ENCODE assay signal across 19 cellular contexts in the genomic region with DNA sequence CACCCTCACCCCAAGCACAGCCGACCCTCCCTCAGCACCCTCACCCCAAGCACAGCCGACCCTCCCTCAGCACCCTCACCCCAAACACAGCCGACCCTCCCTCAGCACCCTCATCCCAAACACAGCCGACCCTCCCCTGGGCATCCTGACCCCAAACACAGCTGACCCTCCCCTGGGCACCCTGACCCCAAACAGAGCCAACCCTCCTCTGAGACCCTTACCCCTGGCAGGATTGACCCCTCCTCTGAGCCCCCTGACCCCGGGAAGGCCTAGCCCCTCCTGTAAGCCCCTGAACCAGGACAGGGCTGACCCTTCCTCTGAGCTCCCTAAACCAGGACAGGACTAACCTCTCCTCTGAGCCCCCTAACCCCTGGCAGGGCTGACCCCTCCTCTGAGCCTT.
A peak's percentile ranks its signal among the peaks of the same experiment; 100 is the strongest.
DNase-seq lines count a peak whose midpoint lies in the region; ATAC-seq, FAIRE-seq and TF ChIP-seq lines count a peak whose summit lies in the region.
"Had no signal": no experiment of that assay in that cellular context is flagged by ENCODE, and none has a peak within 500 bp of the region (broad histone marks: within the 10 kb centered on the region; RNA-seq: fewer than 3 reads in every experiment).

No MANE protein-coding gene starts in this region.

- H3K4me1 ChIP-seq in HepG2 (ENCODE audit: insufficient read depth, low read length) = no peaks in the 10 kb centered on the region
- H3K4me1 ChIP-seq in right lobe of liver = no peaks in the 10 kb centered on the region
- no peaks in the 10 kb centered on the region for H3K4me1 ChIP-seq in kidney (ENCODE audit: control insufficient read depth in 1 of 2, insufficient read depth in 1 of 2, low read depth in 1 of 2, low read length in 2 of 2)
- no peaks in the 10 kb centered on the region for H3K4me1 ChIP-seq in vagina
- H3K4me1 ChIP-seq: A549 had no signal

- H3K79me2 ChIP-seq in HepG2 (ENCODE audit: insufficient read depth, low read length) = no peaks in the 10 kb centered on the region

- H2AFZ ChIP-seq in HepG2 (ENCODE audit: low read length) = no peak overlapping the region
- H2AFZ ChIP-seq: GM23338 had no signal

- intact Hi-C loops in HepG2 (cut with micrococcal nuclease; ENCODE audit: unreplicated experiment) (no loop called here), right lobe of liver (cut with DNase I) (no loop called here), kidney (cut with DNase I) (no loop called here), vagina (cut with DNase I) (no loop called here)

- no peak overlapping the region for H3K4me3 Mint-ChIP-seq in stimulated activated effector memory CD8-positive, alpha-beta T cell treated with anti-CD3 and anti-CD28 coated beads, Interleukin-12 subunit alpha, Interleukin-12 subunit beta, amount 100 ng/mL, for 72 hours
- H3K4me3 Mint-ChIP-seq: CD14-positive monocyte; CD8-positive, alpha-beta T cell; GM23338 had no signal

- BruUV-seq in HepG2 (replicated peaks; lab: Mats Ljungman, UMichigan) = no TSS peak

- TF ChIP-seq RAD21 in HepG2 (CRISPR knock-in tag; IDR thresholded peaks at IDR 0.05) = no peak

- H3K27ac ChIP-seq in HepG2 (ENCODE audit: extremely low read length, insufficient read depth, low read length) (no peak overlapping the region), right lobe of liver (no peak overlapping the region), kidney (ENCODE audit: low read depth in 2 of 2, low read length in 2 of 2) (no peak overlapping the region), vagina (no peak overlapping the region)
- H3K27ac ChIP-seq: A549 had no signal

- H3K36me3 Mint-ChIP-seq in stimulated activated effector memory CD8-positive, alpha-beta T cell treated with anti-CD3 and anti-CD28 coated beads, Interleukin-12 subunit alpha, Interleukin-12 subunit beta, amount 100 ng/mL, for 72 hours = no peaks in the 10 kb centered on the region
- H3K36me3 Mint-ChIP-seq: CD14-positive monocyte; CD8-positive, alpha-beta T cell had no signal

- H3K27me3 ChIP-seq in HepG2 (ENCODE audit: control insufficient read depth in 1 of 2, insufficient read depth in 2 of 2, low read length in 2 of 2) = peaks cover 3 to 36% of the 10 kb centered on the region in 2 experiments; a peak in 3 of 5 replicates
- H3K27me3 ChIP-seq in right lobe of liver = no peaks in the 10 kb centered on the region
- H3K27me3 ChIP-seq in vagina = no peaks in the 10 kb centered on the region

- H3K4me3 ChIP-seq in HepG2 (replicated peaks in 1 of 3; ENCODE audit: insufficient read depth in 1 of 3, low read depth in 2 of 3, low read length in 3 of 3) (no peak overlapping the region), right lobe of liver (no peak overlapping the region), kidney (ENCODE audit: low read length in 2 of 2) (no peak overlapping the region), vagina (no peak overlapping the region)
- H3K4me3 ChIP-seq: A549, GM23338 had no signal

- no peak overlapping the region for H3K27ac Mint-ChIP-seq in stimulated activated effector memory CD8-positive, alpha-beta T cell treated with anti-CD3 and anti-CD28 coated beads, Interleukin-12 subunit alpha, Interleukin-12 subunit beta, amount 100 ng/mL, for 72 hours
- H3K27ac Mint-ChIP-seq: CD14-positive monocyte; CD8-positive, alpha-beta T cell; GM23338 had no signal

- no peak overlapping the region for H3K4me2 ChIP-seq in HepG2 (ENCODE audit: low read depth, low read length)
- H3K4me2 ChIP-seq: A549, GM23338 had no signal

- CTCF ChIA-PET in HepG2 (lab: Yijun Ruan, JAX; ENCODE audit: low intra/inter-chr PET ratio, low total read pairs) = no interaction called here

- H3K9me3 ChIP-seq in HepG2 (ENCODE audit: low read length) (no peaks in the 10 kb centered on the region), right lobe of liver (no peaks in the 10 kb centered on the region), kidney (ENCODE audit: control insufficient read depth in 1 of 2, low read length in 2 of 2) (no peaks in the 10 kb centered on the region), vagina (no peaks in the 10 kb centered on the region)
- H3K9me3 ChIP-seq: A549 had no signal

- FAIRE-seq in HepG2 (lab: Jason Lieb, UNC) (no peak), kidney (lab: Jason Lieb, UNC) (no peak)
- FAIRE-seq: A549, D721Med, G401.6, GM12891 had no signal

- H3K9ac ChIP-seq in HepG2 (ENCODE audit: insufficient read depth, low read depth, low read length) (no peak overlapping the region), kidney (ENCODE audit: low read length in 2 of 2) (no peak overlapping the region)

- H3K9me3 Mint-ChIP-seq in stimulated activated effector memory CD8-positive, alpha-beta T cell treated with anti-CD3 and anti-CD28 coated beads, Interleukin-12 subunit alpha, Interleukin-12 subunit beta, amount 100 ng/mL, for 72 hours = peaks cover 3% of the 10 kb centered on the region
- H3K9me3 Mint-ChIP-seq: CD8-positive, alpha-beta T cell had no signal

- H3K36me3 ChIP-seq in HepG2 (replicated peaks in 1 of 2; ENCODE audit: control insufficient read depth in 1 of 2, insufficient read depth in 2 of 2, low read length in 2 of 2) = no peaks in the 10 kb centered on the region
- H3K36me3 ChIP-seq in right lobe of liver = no peaks in the 10 kb centered on the region
- H3K36me3 ChIP-seq in kidney (ENCODE audit: control insufficient read depth in 1 of 2, insufficient read depth in 2 of 2, low read length in 2 of 2) = no peaks in the 10 kb centered on the region
- no peaks in the 10 kb centered on the region for H3K36me3 ChIP-seq in vagina

- TF ChIP-seq CTCF in HepG2 (CRISPR knock-in tag; IDR thresholded peaks at IDR 0.05) (no peak), right lobe of liver (IDR thresholded peaks at IDR 0.05) (no peak), kidney (IDR thresholded peaks at IDR 0.05; ENCODE audit: borderline replicate concordance, extremely low read depth, insufficient read depth) (no peak), vagina (IDR thresholded peaks at IDR 0.05) (no peak)

- H3K4me1 Mint-ChIP-seq in stimulated activated effector memory CD8-positive, alpha-beta T cell treated with anti-CD3 and anti-CD28 coated beads, Interleukin-12 subunit alpha, Interleukin-12 subunit beta, amount 100 ng/mL, for 72 hours = no peaks in the 10 kb centered on the region
- H3K4me1 Mint-ChIP-seq: CD14-positive monocyte had no signal

- TF ChIP-seq POLR2A in HepG2 (IDR thresholded peaks at IDR 0.05; ENCODE audit: insufficient read depth in 1 of 2, low read depth in 2 of 2, low read length in 2 of 2) = no peak
- no peak for TF ChIP-seq POLR2A in right lobe of liver (IDR thresholded peaks at IDR 0.05)
- TF ChIP-seq POLR2A in vagina (IDR thresholded peaks at IDR 0.05) = no peak

- no peaks in the 10 kb centered on the region for H4K20me1 ChIP-seq in HepG2 (ENCODE audit: insufficient read depth, low read length)

- POLR2A ChIA-PET in HepG2 (lab: Yijun Ruan, JAX) = no interaction called here

- WGBS in HepG2 (ENCODE audit: low lambda C conversion rate) = 3% methylated on average over 5 of the region's 5 CpGs
- 65% methylated on average over 5 of the region's 5 CpGs for WGBS in right lobe of liver (ENCODE audit: insufficient coverage, low coverage, low lambda C conversion rate, missing lambda C conversion rate)

- no peak for ATAC-seq in HepG2
- ATAC-seq in right lobe of liver = no peak
- peak; percentile 27 for ATAC-seq in stimulated activated effector memory CD8-positive, alpha-beta T cell treated with anti-CD3 and anti-CD28 coated beads, Interleukin-12 subunit alpha, Interleukin-12 subunit beta, amount 100 ng/mL, for 72 hours
- ATAC-seq: A549; CD8-positive, alpha-beta T cell; GM23338 had no signal

- in situ Hi-C loops in HepG2 (cut with HindIII; ENCODE audit: extremely low pct_ligation_motif_present, low pct_unique_long_range_greater_than_20kb) = no loop called here

- no peak for TF ChIP-seq EP300 in HepG2 (IDR thresholded peaks at IDR 0.05; ENCODE audit: low read depth in 2 of 2, low read length in 2 of 2)
- no peak for TF ChIP-seq EP300 in HepG2 (CRISPR knock-in tag; IDR thresholded peaks at IDR 0.05; ENCODE audit: borderline replicate concordance)

- DNase-seq in HepG2 (ENCODE audit: low spot score) (no peak), right lobe of liver (no peak), kidney (peak; percentile 40), vagina (ENCODE audit: extremely low spot score in 2 of 2) (peak; percentile 71 to 93), activated T-cell treated with anti-CD3 and anti-CD28 coated beads for 4 hours (no peak), activated gamma-delta T cell (lab: John Stamatoyannopoulos, UW) (no peak)
- no peak for DNase-seq in stimulated activated effector memory CD8-positive, alpha-beta T cell treated with anti-CD3 and anti-CD28 coated beads, Interleukin-12 subunit alpha, Interleukin-12 subunit beta, amount 100 ng/mL, for 72 hours (ENCODE audit: low spot score in 2 of 2)
- DNase-seq: COR-L47, DMS153, DMS79 treated with DMSO at 0.1 percent for 48 hours, EL, H7 had no signal

TF ChIP-seq in HepG2, 621 proteins besides CTCF, POLR2A, EP300 and RAD21:
- TF ChIP-seq PCBP1 (IDR thresholded peaks at IDR 0.05; ENCODE audit: borderline replicate concordance, low read depth, low read length) = 0 out of 2 replicates have a peak, but pooled peaks have one; percentile 10
- no peak for TF ChIP-seq WIZ (CRISPR knock-in tag; IDR thresholded peaks at IDR 0.05)

Comparison
In these comparisons a context has a peak if more than half of its experiments do, and no peak if none do; other contexts are left out.
1. DNase-seq: peak in kidney (single experiment) and vagina (2 of 2); none in HepG2 (single experiment), right lobe of liver (0 of 3), stimulated activated effector memory CD8-positive, alpha-beta T cell treated with anti-CD3 and anti-CD28 coated beads, Interleukin-12 subunit alpha, Interleukin-12 subunit beta, amount 100 ng/mL, for 72 hours (0 of 2), activated T-cell treated with anti-CD3 and anti-CD28 coated beads for 4 hours (single experiment) and activated gamma-delta T cell (single experiment).